Comparison of ENCODE assay signal across 13 cellular contexts in genomic region chr16:29744541-29745101, GRCh38. TPM values are rescaled to one million over a fixed set of nuclear protein-coding genes. Genes with fewer than 3 reads are reported as not detected.
DNase-seq lines count a peak whose midpoint lies in the region; ATAC-seq and TF ChIP-seq lines count a peak whose summit lies in the region.
"Had no signal": no experiment of that assay in that cellular context is flagged by ENCODE, and none has a peak within 500 bp of the region (broad histone marks: within the 10 kb centered on the region; RNA-seq: fewer than 3 reads in every experiment).

No MANE protein-coding gene starts in this region.

- no peak overlapping the region for H2AFZ ChIP-seq in DND-41 (ENCODE audit: low read depth, low read length)

- peak overlapping the region; percentile 94 for H3K4me2 ChIP-seq in DND-41 (ENCODE audit: insufficient read depth, low read length)

- no peak for ATAC-seq in DND-41 (ENCODE audit: insufficient read depth, low read depth)
- ATAC-seq in activated naive CD4-positive, alpha-beta T cell treated with anti-CD3 and anti-CD28 coated beads, Interleukin-2, amount 50 U/mL, for 72 hours, result no peak
- ATAC-seq: SK-N-SH treated with all-trans-retinoic acid at 6 μM for 48 hours had no signal

- H3K36me3 ChIP-seq in DND-41 (ENCODE audit: insufficient read depth, low read length) (peaks cover 5% of the 10 kb centered on the region), rectal smooth muscle tissue (ENCODE audit: control insufficient read depth, insufficient read depth, low read length) (no peaks in the 10 kb centered on the region)

- H3K4me1 ChIP-seq in DND-41 (ENCODE audit: insufficient read depth, low read length), result peaks cover 27% of the 10 kb centered on the region
- no peaks in the 10 kb centered on the region for H3K4me1 ChIP-seq in rectal smooth muscle tissue (ENCODE audit: control insufficient read depth, insufficient read depth, low read length)

- no peaks in the 10 kb centered on the region for H3K27me3 ChIP-seq in DND-41 (ENCODE audit: insufficient read depth, low read length, poor library complexity)
- H3K27me3 ChIP-seq in rectal smooth muscle tissue (ENCODE audit: control insufficient read depth, insufficient read depth, low read length), result no peaks in the 10 kb centered on the region

- peak overlapping the region; percentile 82 for H3K9ac ChIP-seq in DND-41 (ENCODE audit: low read depth, low read length)
- H3K9ac ChIP-seq in rectal smooth muscle tissue (ENCODE audit: low read length), result no peak overlapping the region

- peaks cover 7 to 31% of the 10 kb centered on the region in 2 donors for H3K36me3 Mint-ChIP-seq in activated naive CD4-positive, alpha-beta T cell treated with anti-CD3 and anti-CD28 coated beads, Interleukin-2, amount 50 U/mL, for 72 hours

- no peaks in the 10 kb centered on the region for H4K20me1 ChIP-seq in DND-41 (ENCODE audit: insufficient read depth, low read length)

- in situ Hi-C loops in KBM-7 (cut with MboI; ENCODE audit: low pct_unique_long_range_greater_than_20kb, low sequenced_read_pairs), result no loop called here
- in situ Hi-C loops in GM13977 (cut with MboI; ENCODE audit: low pct_unique_long_range_greater_than_20kb, low sequenced_read_pairs, unreplicated experiment), result no loop called here

- H3K9me3 ChIP-seq in DND-41 (ENCODE audit: insufficient read depth, low read length, severe bottlenecking), result no peaks in the 10 kb centered on the region

- peak overlapping the region in 1 of 2 experiments; percentile 74; a peak in 3 of 4 replicates for H3K4me3 ChIP-seq in DND-41 (ENCODE audit: low read depth in 1 of 2, low read length in 2 of 2)
- peak overlapping the region; percentile 51 for H3K4me3 ChIP-seq in rectal smooth muscle tissue (ENCODE audit: low read length)

- no peak for TF ChIP-seq CTCF in DND-41 (IDR thresholded peaks at IDR 0.05; ENCODE audit: borderline replicate concordance, extremely low read depth, low read length, poor library complexity, severe bottlenecking)
- TF ChIP-seq CTCF in GM13977 (IDR thresholded peaks at IDR 0.05; ENCODE audit: extremely low read depth, insufficient read depth, missing control alignments), result no peak

- peak overlapping the region; percentile 95 to 98 for H3K27ac Mint-ChIP-seq in activated naive CD4-positive, alpha-beta T cell treated with anti-CD3 and anti-CD28 coated beads, Interleukin-2, amount 50 U/mL, for 72 hours

- H3K9me3 Mint-ChIP-seq in activated naive CD4-positive, alpha-beta T cell treated with anti-CD3 and anti-CD28 coated beads, Interleukin-2, amount 50 U/mL, for 72 hours, result peaks cover 0 to 4% of the 10 kb centered on the region in 2 donors

- peaks cover 14% of the 10 kb centered on the region for H3K79me2 ChIP-seq in DND-41 (ENCODE audit: insufficient read depth, low read length)

- DNase-seq in DND-41, result peak; percentile 19
- peak; percentile 38 for DNase-seq in KBM-7
- DNase-seq in activated naive CD4-positive, alpha-beta T cell treated with anti-CD3 and anti-CD28 coated beads, Interleukin-2, amount 50 U/mL, for 72 hours (ENCODE audit: low spot score in 2 of 2), result peak; percentile 17 to 62
- DNase-seq in kidney tubule cell (ENCODE audit: low spot score), result no peak
- DNase-seq in GM13977 (ENCODE audit: low spot score), result no peak
- no peak for DNase-seq in NCI-H345 treated with DMSO at 0.1 percent for 48 hours (lab: John Stamatoyannopoulos, UW; ENCODE audit: unreplicated experiment)
- DNase-seq: dermis blood vessel endothelial cell, DMS 273 treated with DMSO at 0.1 percent for 48 hours, mesenchymal stem cell, NCI-H524 had no signal

- H3K27ac ChIP-seq in DND-41 (ENCODE audit: low read length) (peak overlapping the region; percentile 85), rectal smooth muscle tissue (ENCODE audit: low read depth, low read length) (no peak overlapping the region)

RNA-seq across cellular contexts. Expression of gene C16orf54, which starts 1.2 kb away (rescaled TPM):
- total RNA-seq in activated naive CD4-positive, alpha-beta T cell treated with anti-CD3 and anti-CD28 coated beads, Interleukin-2, amount 50 U/mL, for 72 hours, result 10 to 100 TPM; 14.0 to 19.5 TPM
- total RNA-seq: dermis blood vessel endothelial cell, LHCN-M2 had no signal

RNA-seq across cellular contexts. Expression of gene ZG16, which starts 33.4 kb away (rescaled TPM):
- total RNA-seq in activated naive CD4-positive, alpha-beta T cell treated with anti-CD3 and anti-CD28 coated beads, Interleukin-2, amount 50 U/mL, for 72 hours, result not detected
- total RNA-seq: dermis blood vessel endothelial cell, LHCN-M2 had no signal

RNA-seq across cellular contexts. Expression of gene KIF22, which starts 45.9 kb away (rescaled TPM):
- 100 to 1,000 TPM; 151 to 268 TPM for total RNA-seq in activated naive CD4-positive, alpha-beta T cell treated with anti-CD3 and anti-CD28 coated beads, Interleukin-2, amount 50 U/mL, for 72 hours

Comparison
In these comparisons a context has a peak if more than half of its experiments do, and no peak if none do; other contexts are left out.
1. DNase-seq: peak in DND-41 (single experiment), KBM-7 (single experiment) and activated naive CD4-positive, alpha-beta T cell treated with anti-CD3 and anti-CD28 coated beads, Interleukin-2, amount 50 U/mL, for 72 hours (2 of 2); none in kidney tubule cell (single experiment), GM13977 (single experiment) and NCI-H345 treated with DMSO at 0.1 percent for 48 hours (single experiment).